1 cellular context compared by ENCODE assay signal in genomic region chrX:46545111-46546005, GRCh38.
TF ChIP-seq lines count a peak whose summit lies in the region.

Gene ZNF674, minus strand, starts transcription at chrX:46545421. Its CDS starts 3,334 bp downstream, at chrX:46542087.

TF ChIP-seq in K562, 482 proteins besides CTCF, POLR2A, EP300 and RAD21 (continued from another document and continues in another):
- TF ChIP-seq RREB1 (CRISPR knock-in tag; IDR thresholded peaks at IDR 0.05) (no peak), LARP7 (IDR thresholded peaks at IDR 0.05) (no peak; the same call in 1 of the 2 replicates), POLR2B (IDR thresholded peaks at IDR 0.05; ENCODE audit: low read depth, partially characterized antibody) (peak; percentile 85), ZBTB5 (IDR thresholded peaks at IDR 0.05) (no peak), ESRRB (CRISPR knock-in tag; IDR thresholded peaks at IDR 0.05; ENCODE audit: borderline replicate concordance) (no peak), ZBTB49 (CRISPR knock-in tag; IDR thresholded peaks at IDR 0.05; ENCODE audit: borderline replicate concordance) (no peak), KLF10 (CRISPR knock-in tag; IDR thresholded peaks at IDR 0.05) (no peak), ZNF134 (CRISPR knock-in tag; conservative IDR thresholded peaks at IDR 0.05) (no peak), SETDB1 (IDR thresholded peaks at IDR 0.05; ENCODE audit: low read length) (no peak), FUS (optimal IDR thresholded peaks at IDR 0.05; ENCODE audit: low read depth, low read length) (no peak), ZNF175 (CRISPR knock-in tag; IDR thresholded peaks at IDR 0.05; ENCODE audit: low read depth) (no peak), TSC22D4 (tag; IDR thresholded peaks at IDR 0.05) (no peak), ETS2 (tag; IDR thresholded peaks at IDR 0.05; ENCODE audit: borderline replicate concordance, poor library complexity, severe bottlenecking) (no peak), ZBTB11 (CRISPR knock-in tag; IDR thresholded peaks at IDR 0.05) (no peak), LEF1 (IDR thresholded peaks at IDR 0.05) (no peak), ZNF224 (CRISPR knock-in tag; IDR thresholded peaks at IDR 0.05) (no peak), MAX (CRISPR knock-in tag; IDR thresholded peaks at IDR 0.05) (peak; percentile 32; the same call in 1 of the 2 replicates), KDM2B (CRISPR knock-in tag; IDR thresholded peaks at IDR 0.05) (no peak), EHMT2 (IDR thresholded peaks at IDR 0.05) (0 out of 2 replicates have a peak, but pooled peaks have one; percentile 43), TAF9B (IDR thresholded peaks at IDR 0.05; ENCODE audit: partially characterized antibody) (peak; percentile 74), STAT5B (CRISPR knock-in tag; IDR thresholded peaks at IDR 0.05) (no peak), EZH2 (IDR thresholded peaks at IDR 0.05; ENCODE audit: borderline replicate concordance, low read depth, low read length) (no peak), WHSC1 (IDR thresholded peaks at IDR 0.05; ENCODE audit: low read length) (no peak), NBN (IDR thresholded peaks at IDR 0.05; ENCODE audit: low read depth) (peak; percentile 49; the same call in 1 of the 2 replicates), HEY1 (CRISPR knock-in tag; IDR thresholded peaks at IDR 0.05; ENCODE audit: borderline replicate concordance) (no peak), ZNF263 (CRISPR knock-in tag; IDR thresholded peaks at IDR 0.05; ENCODE audit: borderline replicate concordance) (no peak), MIER1 (IDR thresholded peaks at IDR 0.05; ENCODE audit: low read depth) (no peak)
- TF ChIP-seq, protein P1, sequence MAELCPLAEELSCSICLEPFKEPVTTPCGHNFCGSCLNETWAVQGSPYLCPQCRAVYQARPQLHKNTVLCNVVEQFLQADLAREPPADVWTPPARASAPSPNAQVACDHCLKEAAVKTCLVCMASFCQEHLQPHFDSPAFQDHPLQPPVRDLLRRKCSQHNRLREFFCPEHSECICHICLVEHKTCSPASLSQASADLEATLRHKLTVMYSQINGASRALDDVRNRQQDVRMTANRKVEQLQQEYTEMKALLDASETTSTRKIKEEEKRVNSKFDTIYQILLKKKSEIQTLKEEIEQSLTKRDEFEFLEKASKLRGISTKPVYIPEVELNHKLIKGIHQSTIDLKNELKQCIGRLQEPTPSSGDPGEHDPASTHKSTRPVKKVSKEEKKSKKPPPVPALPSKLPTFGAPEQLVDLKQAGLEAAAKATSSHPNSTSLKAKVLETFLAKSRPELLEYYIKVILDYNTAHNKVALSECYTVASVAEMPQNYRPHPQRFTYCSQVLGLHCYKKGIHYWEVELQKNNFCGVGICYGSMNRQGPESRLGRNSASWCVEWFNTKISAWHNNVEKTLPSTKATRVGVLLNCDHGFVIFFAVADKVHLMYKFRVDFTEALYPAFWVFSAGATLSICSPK (IDR thresholded peaks at IDR 0.05; ENCODE audit: borderline replicate concordance) = no peak
- TF ChIP-seq, protein P2, sequence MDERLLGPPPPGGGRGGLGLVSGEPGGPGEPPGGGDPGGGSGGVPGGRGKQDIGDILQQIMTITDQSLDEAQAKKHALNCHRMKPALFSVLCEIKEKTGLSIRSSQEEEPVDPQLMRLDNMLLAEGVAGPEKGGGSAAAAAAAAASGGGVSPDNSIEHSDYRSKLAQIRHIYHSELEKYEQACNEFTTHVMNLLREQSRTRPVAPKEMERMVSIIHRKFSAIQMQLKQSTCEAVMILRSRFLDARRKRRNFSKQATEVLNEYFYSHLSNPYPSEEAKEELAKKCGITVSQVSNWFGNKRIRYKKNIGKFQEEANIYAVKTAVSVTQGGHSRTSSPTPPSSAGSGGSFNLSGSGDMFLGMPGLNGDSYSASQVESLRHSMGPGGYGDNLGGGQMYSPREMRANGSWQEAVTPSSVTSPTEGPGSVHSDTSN (CRISPR knock-in tag; IDR thresholded peaks at IDR 0.05; ENCODE audit: low read depth) = peak; percentile 10; the same call in 1 of the 2 replicates
- TF ChIP-seq, protein P2 (tag; conservative IDR thresholded peaks at IDR 0.05; ENCODE audit: low read depth) = peak; percentile 49; the same call in 1 of the 2 replicates
- TF ChIP-seq, protein P3, sequence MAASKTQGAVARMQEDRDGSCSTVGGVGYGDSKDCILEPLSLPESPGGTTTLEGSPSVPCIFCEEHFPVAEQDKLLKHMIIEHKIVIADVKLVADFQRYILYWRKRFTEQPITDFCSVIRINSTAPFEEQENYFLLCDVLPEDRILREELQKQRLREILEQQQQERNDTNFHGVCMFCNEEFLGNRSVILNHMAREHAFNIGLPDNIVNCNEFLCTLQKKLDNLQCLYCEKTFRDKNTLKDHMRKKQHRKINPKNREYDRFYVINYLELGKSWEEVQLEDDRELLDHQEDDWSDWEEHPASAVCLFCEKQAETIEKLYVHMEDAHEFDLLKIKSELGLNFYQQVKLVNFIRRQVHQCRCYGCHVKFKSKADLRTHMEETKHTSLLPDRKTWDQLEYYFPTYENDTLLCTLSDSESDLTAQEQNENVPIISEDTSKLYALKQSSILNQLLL (CRISPR knock-in tag; IDR thresholded peaks at IDR 0.05; ENCODE audit: borderline replicate concordance) = no peak
- TF ChIP-seq, protein P4, sequence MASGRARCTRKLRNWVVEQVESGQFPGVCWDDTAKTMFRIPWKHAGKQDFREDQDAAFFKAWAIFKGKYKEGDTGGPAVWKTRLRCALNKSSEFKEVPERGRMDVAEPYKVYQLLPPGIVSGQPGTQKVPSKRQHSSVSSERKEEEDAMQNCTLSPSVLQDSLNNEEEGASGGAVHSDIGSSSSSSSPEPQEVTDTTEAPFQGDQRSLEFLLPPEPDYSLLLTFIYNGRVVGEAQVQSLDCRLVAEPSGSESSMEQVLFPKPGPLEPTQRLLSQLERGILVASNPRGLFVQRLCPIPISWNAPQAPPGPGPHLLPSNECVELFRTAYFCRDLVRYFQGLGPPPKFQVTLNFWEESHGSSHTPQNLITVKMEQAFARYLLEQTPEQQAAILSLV (tag; IDR thresholded peaks at IDR 0.05) = no peak
- TF ChIP-seq, protein P5, sequence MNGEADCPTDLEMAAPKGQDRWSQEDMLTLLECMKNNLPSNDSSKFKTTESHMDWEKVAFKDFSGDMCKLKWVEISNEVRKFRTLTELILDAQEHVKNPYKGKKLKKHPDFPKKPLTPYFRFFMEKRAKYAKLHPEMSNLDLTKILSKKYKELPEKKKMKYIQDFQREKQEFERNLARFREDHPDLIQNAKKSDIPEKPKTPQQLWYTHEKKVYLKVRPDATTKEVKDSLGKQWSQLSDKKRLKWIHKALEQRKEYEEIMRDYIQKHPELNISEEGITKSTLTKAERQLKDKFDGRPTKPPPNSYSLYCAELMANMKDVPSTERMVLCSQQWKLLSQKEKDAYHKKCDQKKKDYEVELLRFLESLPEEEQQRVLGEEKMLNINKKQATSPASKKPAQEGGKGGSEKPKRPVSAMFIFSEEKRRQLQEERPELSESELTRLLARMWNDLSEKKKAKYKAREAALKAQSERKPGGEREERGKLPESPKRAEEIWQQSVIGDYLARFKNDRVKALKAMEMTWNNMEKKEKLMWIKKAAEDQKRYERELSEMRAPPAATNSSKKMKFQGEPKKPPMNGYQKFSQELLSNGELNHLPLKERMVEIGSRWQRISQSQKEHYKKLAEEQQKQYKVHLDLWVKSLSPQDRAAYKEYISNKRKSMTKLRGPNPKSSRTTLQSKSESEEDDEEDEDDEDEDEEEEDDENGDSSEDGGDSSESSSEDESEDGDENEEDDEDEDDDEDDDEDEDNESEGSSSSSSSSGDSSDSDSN (IDR thresholded peaks at IDR 0.05; ENCODE audit: borderline replicate concordance in 1 of 2, low read depth in 2 of 2, low read length in 2 of 2) = no peak
